18 cellular contexts compared by ENCODE assay signal in genomic region chr2:102014041-102014345, GRCh38. TPM values are rescaled to one million over a fixed set of nuclear protein-coding genes. Genes with fewer than 3 reads are reported as not detected.
"Had no signal": no experiment of that assay in that cellular context is flagged by ENCODE, and none has a peak within 500 bp of the region (broad histone marks: within the 10 kb centered on the region; RNA-seq: fewer than 3 reads in every experiment).

No MANE protein-coding gene starts in this region.

- DNase-seq: activated CD4-positive, alpha-beta T cell treated with anti-CD3 and anti-CD28 coated beads for 48 hours; activated naive CD8-positive, alpha-beta T cell treated with anti-CD3 and anti-CD28 coated beads, Interleukin-2, amount 10 ng/mL, durations not matched to agents 7 days and 5 days; amygdala; cerebellar nuclear complex; endodermal cell; esophagus squamous epithelium; gastrocnemius medialis; head of caudate nucleus; hypothalamus; left ventricle myocardium inferior; natural killer cell; small intestine; stimulated activated CD8-positive, alpha-beta memory T cell treated with anti-CD3 and anti-CD28 coated beads, Interleukin-4, amount 100 ng/mL, for 48 hours; stimulated activated naive CD4-positive, alpha-beta T cell treated with Interleukin-2 at 50 U/mL for 16 hours; T-helper 9 cell; tibial artery had no signal

- H3K9me3 Mint-ChIP-seq: endodermal cell, mesothelial cell of epicardium had no signal

- H3K36me3 Mint-ChIP-seq: activated naive CD8-positive, alpha-beta T cell treated with anti-CD3 and anti-CD28 coated beads, Interleukin-2, amount 10 ng/mL, durations not matched to agents 7 days and 5 days; mesothelial cell of epicardium had no signal

- H3K4me3 Mint-ChIP-seq: activated naive CD8-positive, alpha-beta T cell treated with anti-CD3 and anti-CD28 coated beads, Interleukin-2, amount 10 ng/mL, durations not matched to agents 7 days and 5 days; endodermal cell; mesothelial cell of epicardium; natural killer cell had no signal

- H3K4me1 Mint-ChIP-seq: activated naive CD8-positive, alpha-beta T cell treated with anti-CD3 and anti-CD28 coated beads, Interleukin-2, amount 10 ng/mL, durations not matched to agents 7 days and 5 days; endodermal cell; mesothelial cell of epicardium; natural killer cell had no signal

- ATAC-seq: gastrocnemius medialis, natural killer cell, sciatic nerve had no signal

- H3K27ac Mint-ChIP-seq: activated naive CD8-positive, alpha-beta T cell treated with anti-CD3 and anti-CD28 coated beads, Interleukin-2, amount 10 ng/mL, durations not matched to agents 7 days and 5 days; endodermal cell; mesothelial cell of epicardium; natural killer cell had no signal

RNA-seq across cellular contexts. Expression of gene IL1R2, which starts 22.2 kb away (rescaled TPM):
- total RNA-seq: mesothelial cell of epicardium had no signal
